Comparison of ENCODE assay signal across 20 cellular contexts in the genomic region with DNA sequence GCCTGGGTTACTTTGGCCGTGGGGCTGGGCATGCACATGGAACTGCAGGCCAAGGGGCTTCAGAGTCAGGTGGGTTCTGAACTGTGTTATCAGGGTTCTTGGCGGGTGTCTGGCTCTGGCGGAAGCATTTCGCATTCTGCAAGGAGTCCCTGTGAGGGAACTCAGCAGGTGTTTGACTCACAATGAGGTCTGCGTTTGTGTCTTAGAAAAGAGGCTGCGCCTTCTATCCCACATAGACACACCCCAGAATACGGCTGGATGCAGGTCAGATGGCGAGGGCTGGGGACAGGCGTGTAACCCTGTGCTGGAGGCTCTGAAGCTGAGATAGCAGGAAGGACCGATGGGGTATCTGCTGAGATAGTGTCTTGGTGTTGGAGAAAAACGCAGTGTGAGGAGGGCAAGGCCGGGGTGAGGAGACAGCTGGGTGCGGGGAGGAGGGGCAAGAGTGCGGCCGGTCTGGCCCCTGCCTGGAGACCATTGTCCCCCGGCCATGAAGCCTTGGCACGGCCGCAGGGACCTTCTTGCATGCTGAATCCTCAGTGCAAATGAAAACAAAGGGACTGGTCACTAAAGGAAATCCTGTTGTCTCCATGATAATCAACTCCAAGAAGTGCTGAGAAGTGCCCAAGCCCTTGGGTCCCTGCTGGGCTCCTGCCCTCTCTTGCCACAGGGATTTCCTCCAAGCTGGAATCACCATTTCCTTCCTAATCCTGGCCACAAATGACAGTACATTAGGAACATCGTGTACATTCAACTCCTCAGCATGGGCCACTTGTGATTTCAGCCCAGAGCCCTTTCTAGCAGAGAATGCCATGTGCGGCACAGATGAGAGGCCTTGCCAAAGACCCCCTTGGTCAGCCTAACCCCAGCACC. TPM values are rescaled to one million over a fixed set of nuclear protein-coding genes. Genes with fewer than 3 reads are reported as not detected.
DNase-seq lines count a peak whose midpoint lies in the region; ATAC-seq, FAIRE-seq and TF ChIP-seq lines count a peak whose summit lies in the region.
"Had no signal": no experiment of that assay in that cellular context is flagged by ENCODE, and none has a peak within 500 bp of the region (broad histone marks: within the 10 kb centered on the region; RNA-seq: fewer than 3 reads in every experiment).

No MANE protein-coding gene starts in this region.

- TF ChIP-seq CTCF in A549 (IDR thresholded peaks at IDR 0.05) (no peak), RWPE2 (IDR thresholded peaks at IDR 0.05; ENCODE audit: poor library complexity, severe bottlenecking) (no peak), glutamatergic neuron (IDR thresholded peaks at IDR 0.05; ENCODE audit: partially characterized antibody, unreplicated experiment) (no peak), omental fat pad (IDR thresholded peaks at IDR 0.05) (no peak)

- no peak for TF ChIP-seq RAD21 in A549 (conservative IDR thresholded peaks at IDR 0.05 in 1 of 2, IDR thresholded peaks at IDR 0.05 in 1 of 2)

- peaks cover 64% of the 10 kb centered on the region for H3K4me1 ChIP-seq in A549
- H3K4me1 ChIP-seq in RWPE2 (ENCODE audit: insufficient read depth, poor library complexity, severe bottlenecking) = peaks cover 36% of the 10 kb centered on the region
- H3K4me1 ChIP-seq in rectal smooth muscle tissue (ENCODE audit: control insufficient read depth, insufficient read depth, low read length) = peaks cover 50% of the 10 kb centered on the region

- no peak for DNase-seq in A549 (ENCODE audit: low read depth in 1 of 2, low spot score in 1 of 2)
- no peak for DNase-seq in RWPE2 (ENCODE audit: low spot score)
- peak; percentile 42 for DNase-seq in globus pallidus (ENCODE audit: low spot score)
- DNase-seq in glutamatergic neuron = no peak
- no peak for DNase-seq in omental fat pad (ENCODE audit: low spot score)
- DNase-seq: activated CD8-positive, alpha-beta memory T cell treated with anti-CD3 and anti-CD28 coated beads for 24 hours; amniotic stem cell; CD8-positive, alpha-beta memory T cell; KG1; NCI-H1105 treated with DMSO at 0.1 percent for 48 hours; NCI-H2171; NCI-H774; stimulated activated CD4-positive, alpha-beta T cell treated with anti-CD3 and anti-CD28 coated beads, Interleukin-4, amount 100 ng/mL, for 4 hours had no signal

- CTCF ChIA-PET in A549 (lab: Yijun Ruan, JAX) = interaction anchor here (0.6 to 6.8 kb wide), 5 partner anchors 10 to 1033 kb away, joined by 3 to 38 read pairs (median 4); no protein-coding TSS in a partner anchor

- TF ChIP-seq EP300 in A549 (IDR thresholded peaks at IDR 0.05) = no peak

- WGBS in A549 (ENCODE audit: missing lambda C conversion rate) = 78% methylated on average over 20 of the region's 20 CpGs

- H3K36me3 ChIP-seq in RWPE2 (ENCODE audit: low read depth) (no peaks in the 10 kb centered on the region), rectal smooth muscle tissue (ENCODE audit: control insufficient read depth, insufficient read depth, low read length) (no peaks in the 10 kb centered on the region)

- TF ChIP-seq POLR2A in A549 (IDR thresholded peaks at IDR 0.05; ENCODE audit: low read length) = no peak

- no peaks in the 10 kb centered on the region for H3K9me3 ChIP-seq in A549
- no peaks in the 10 kb centered on the region for H3K9me3 ChIP-seq in RWPE2 (ENCODE audit: severe bottlenecking)

- no peak overlapping the region for H3K9ac ChIP-seq in rectal smooth muscle tissue (ENCODE audit: low read length)

- FAIRE-seq in A549 (lab: Jason Lieb, UNC) = no peak

- H3K4me1 Mint-ChIP-seq in glutamatergic neuron (ENCODE audit: low read depth, unreplicated experiment) = peaks cover 18% of the 10 kb centered on the region
- H3K4me1 Mint-ChIP-seq: CD8-positive, alpha-beta memory T cell; memory B cell had no signal

- POLR2A ChIA-PET in A549 (lab: Yijun Ruan, JAX) = no interaction called here

- H3K4me3 ChIP-seq in A549 (no peak overlapping the region), RWPE2 (ENCODE audit: severe bottlenecking) (no peak overlapping the region), rectal smooth muscle tissue (ENCODE audit: low read length) (no peak overlapping the region)

- H3K27ac ChIP-seq in A549 = peak overlapping the region; percentile 88 to 92; a peak in 5 of 6 replicates
- peak overlapping the region; percentile 92 for H3K27ac ChIP-seq in RWPE2 (ENCODE audit: poor library complexity, severe bottlenecking)
- H3K27ac ChIP-seq in rectal smooth muscle tissue (ENCODE audit: low read depth, low read length) = peak overlapping the region; percentile 3
- H3K27ac ChIP-seq: HL-60, VCaP had no signal

- H3K9me3 Mint-ChIP-seq in glutamatergic neuron (ENCODE audit: unreplicated experiment) = peaks cover 3% of the 10 kb centered on the region
- H3K9me3 Mint-ChIP-seq: activated T-helper 2 cell treated with anti-CD3 and anti-CD28 coated beads, Interferon-gamma antibody, Interleukin-2, Interleukin-4, amounts not matched to agents 10 μg/mL and 5 μg/mL and 100 μg/mL, durations not matched to agents 14 hours and 24 hours and 36 hours; CD8-positive, alpha-beta memory T cell; memory B cell had no signal

- ATAC-seq in A549 (no peak), RWPE2 (ENCODE audit: low read depth) (no peak), GM19467 (IDR thresholded peaks at IDR 0.05; ENCODE audit: unreplicated experiment) (no peak), HG03175 (IDR thresholded peaks at IDR 0.05; ENCODE audit: unreplicated experiment) (no peak), omental fat pad (ENCODE audit: low FRiP score) (no peak)

- H3K4me3 Mint-ChIP-seq in glutamatergic neuron (ENCODE audit: unreplicated experiment) = no peak overlapping the region
- H3K4me3 Mint-ChIP-seq: CD8-positive, alpha-beta memory T cell; memory B cell had no signal

- H3K27ac Mint-ChIP-seq in glutamatergic neuron (ENCODE audit: unreplicated experiment) = no peak overlapping the region
- H3K27ac Mint-ChIP-seq: activated T-helper 2 cell treated with anti-CD3 and anti-CD28 coated beads, Interferon-gamma antibody, Interleukin-2, Interleukin-4, amounts not matched to agents 10 μg/mL and 5 μg/mL and 100 μg/mL, durations not matched to agents 14 hours and 24 hours and 36 hours; memory B cell had no signal

- peaks cover 4% of the 10 kb centered on the region for H3K27me3 Mint-ChIP-seq in glutamatergic neuron (ENCODE audit: unreplicated experiment)
- H3K27me3 Mint-ChIP-seq: CD8-positive, alpha-beta memory T cell; memory B cell had no signal

- H3K4me2 ChIP-seq in A549 = no peak overlapping the region

- H3K36me3 Mint-ChIP-seq in glutamatergic neuron (ENCODE audit: unreplicated experiment) = no peaks in the 10 kb centered on the region

- H3K27me3 ChIP-seq in RWPE2 (ENCODE audit: insufficient read depth, poor library complexity, severe bottlenecking) (no peaks in the 10 kb centered on the region), rectal smooth muscle tissue (ENCODE audit: control insufficient read depth, insufficient read depth, low read length) (no peaks in the 10 kb centered on the region)

TF ChIP-seq in A549, 52 proteins besides CTCF, POLR2A, EP300 and RAD21:
- TF ChIP-seq GATA3 (IDR thresholded peaks at IDR 0.05; ENCODE audit: borderline replicate concordance) (no peak), POLR2AphosphoS2 (conservative IDR thresholded peaks at IDR 0.05; ENCODE audit: low read length) (no peak), SREBF2 (IDR thresholded peaks at IDR 0.05) (no peak), NPAS2 (CRISPR knock-in tag; IDR thresholded peaks at IDR 0.05; ENCODE audit: borderline replicate concordance) (no peak), FOSL2 (IDR thresholded peaks at IDR 0.05) (no peak), FOSL2 (CRISPR knock-in tag; IDR thresholded peaks at IDR 0.05) (no peak), MYC (IDR thresholded peaks at IDR 0.05; ENCODE audit: borderline replicate concordance, low read length) (no peak), PHF8 (IDR thresholded peaks at IDR 0.05; ENCODE audit: borderline replicate concordance, low read depth) (no peak), TP53 (CRISPR knock-in tag; IDR thresholded peaks at IDR 0.05) (no peak), SMC3 (IDR thresholded peaks at IDR 0.05) (no peak)
- TF ChIP-seq, protein P1, sequence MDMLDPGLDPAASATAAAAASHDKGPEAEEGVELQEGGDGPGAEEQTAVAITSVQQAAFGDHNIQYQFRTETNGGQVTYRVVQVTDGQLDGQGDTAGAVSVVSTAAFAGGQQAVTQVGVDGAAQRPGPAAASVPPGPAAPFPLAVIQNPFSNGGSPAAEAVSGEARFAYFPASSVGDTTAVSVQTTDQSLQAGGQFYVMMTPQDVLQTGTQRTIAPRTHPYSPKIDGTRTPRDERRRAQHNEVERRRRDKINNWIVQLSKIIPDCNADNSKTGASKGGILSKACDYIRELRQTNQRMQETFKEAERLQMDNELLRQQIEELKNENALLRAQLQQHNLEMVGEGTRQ (IDR thresholded peaks at IDR 0.05) = no peak

RNA-seq across cellular contexts. Expression of a gene that starts 22.8 kb away (rescaled TPM):
- polyA plus RNA-seq in A549 (2011; rRNA removed) (10.8 and 13.1 TPM in 2 replicates), A549 (2017; fragmentation: RNase III; extraction: RNeasy Plus Mini Kit Qiagen cat#74134 plus additional on column Dnase treatment) (27.1 to 37.4 TPM (median 33.5 TPM) in 3 replicates)
- polyA plus RNA-seq in A549 (2012; cell fraction: cytosol; rRNA removed) = 52.8 and 65.7 TPM in 2 replicates
- polyA plus RNA-seq in A549 (2012; cell fraction: nucleus; rRNA removed) = 97.7 and 160 TPM in 2 replicates
- 11.4 and 19.0 TPM in 2 replicates for polyA minus RNA-seq in A549 (2011; rRNA and poly(A)+ RNA removed)
- total RNA-seq in glutamatergic neuron (ENCODE audit: unreplicated experiment) (36.2 TPM), omental fat pad (10 to 100 TPM; 19.3 to 70.1 (median 32.4) TPM)
- polyA plus RNA-seq: CD8-positive, alpha-beta memory T cell had no signal

Comparison
In these comparisons a context has a peak if more than half of its experiments do, and no peak if none do; other contexts are left out.
1. H3K27ac ChIP-seq: peak in every context shown above with its lines; median percentile 92 in RWPE2; 90 in A549; 3 in rectal smooth muscle tissue.